ENCODE assay signal across 8 cellular contexts in the genomic region with DNA sequence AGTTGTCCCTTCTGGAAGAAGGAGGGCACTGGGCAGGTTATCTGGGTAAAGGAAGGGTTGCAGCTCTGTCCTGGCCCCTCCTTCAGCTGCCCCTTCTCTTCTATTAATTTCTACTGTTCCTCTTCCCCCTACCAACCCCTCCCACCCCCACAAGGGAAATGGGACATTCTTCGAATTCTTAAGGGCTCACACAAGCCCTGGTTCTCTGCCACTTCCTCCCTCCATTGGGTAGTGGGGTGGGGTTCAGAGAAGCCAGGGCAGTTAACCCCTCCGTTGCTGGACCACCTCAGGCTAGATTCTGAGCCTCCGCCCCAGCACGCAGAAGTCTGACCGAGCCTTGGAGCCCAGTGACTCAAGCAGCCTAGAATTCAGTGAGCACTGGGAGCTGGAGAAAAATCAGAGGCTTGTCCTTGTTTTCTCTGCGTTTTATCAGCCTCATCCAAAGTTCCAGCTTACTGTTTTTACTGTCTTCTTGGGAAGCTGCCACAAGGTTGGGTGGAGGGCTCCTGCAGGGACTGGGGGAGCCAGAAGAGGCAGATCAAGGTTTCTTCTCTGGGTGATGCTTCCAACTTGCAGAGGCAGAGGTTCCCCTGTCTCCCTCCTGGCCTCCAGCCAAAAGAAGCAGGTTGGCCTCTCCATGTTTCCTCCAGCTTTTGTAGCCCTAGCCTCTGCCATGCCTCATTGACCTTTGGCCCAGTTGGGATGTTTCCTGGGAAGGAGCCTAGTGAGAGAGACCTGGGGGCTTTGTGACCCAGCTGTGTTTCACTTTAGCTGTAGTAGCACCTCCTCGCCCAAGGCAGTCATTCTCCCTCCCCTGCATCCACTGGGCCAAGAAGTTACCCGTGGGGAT. TPM values are rescaled to one million over a fixed set of nuclear protein-coding genes. Genes with fewer than 3 reads are reported as not detected.
DNase-seq lines count a peak whose midpoint lies in the region; ATAC-seq and TF ChIP-seq lines count a peak whose summit lies in the region.

No MANE protein-coding gene starts in this region.

- H3K36me3 Mint-ChIP-seq in activated naive CD4-positive, alpha-beta T cell treated with anti-CD3 and anti-CD28 coated beads, Interleukin-2, amount 50 U/mL, for 72 hours: peaks cover 5 to 44% of the 10 kb centered on the region in 2 donors

- H3K27me3 ChIP-seq in right atrium auricular region (no peaks in the 10 kb centered on the region), gastrocnemius medialis (no peaks in the 10 kb centered on the region)

- no peaks in the 10 kb centered on the region for H3K9me3 Mint-ChIP-seq in activated naive CD4-positive, alpha-beta T cell treated with anti-CD3 and anti-CD28 coated beads, Interleukin-2, amount 50 U/mL, for 72 hours

- no peaks in the 10 kb centered on the region for H3K9me3 ChIP-seq in right atrium auricular region
- no peaks in the 10 kb centered on the region for H3K9me3 ChIP-seq in gastrocnemius medialis

- in situ Hi-C loops in gastrocnemius medialis (cut with MboI; ENCODE audit: low sequenced_read_pairs in 4 of 4): loop anchor here in 1 of 4 donors (25.0 kb wide), 1 partner anchor 107 kb away; no protein-coding TSS in a partner anchor

- TF ChIP-seq POLR2A in gastrocnemius medialis (IDR thresholded peaks at IDR 0.05): no peak

- peak overlapping the region; percentile 21 for H3K4me3 ChIP-seq in HFF-Myc (replicated peaks; ENCODE audit: low read depth, low read length)
- H3K4me3 ChIP-seq in right atrium auricular region: no peak overlapping the region
- H3K4me3 ChIP-seq in gastrocnemius medialis: no peak overlapping the region

- H3K27ac ChIP-seq in right atrium auricular region (peak overlapping the region; percentile 43 to 57), gastrocnemius medialis (peak overlapping the region; percentile 35 to 71 (median 44))

- H3K27ac Mint-ChIP-seq in activated naive CD4-positive, alpha-beta T cell treated with anti-CD3 and anti-CD28 coated beads, Interleukin-2, amount 50 U/mL, for 72 hours: peak overlapping the region; percentile 75 to 77

- peaks cover 0 to 97% of the 10 kb centered on the region in 2 donors for H3K4me1 ChIP-seq in right atrium auricular region
- H3K4me1 ChIP-seq in gastrocnemius medialis: peaks cover 34 to 48% of the 10 kb centered on the region in 2 donors

- ATAC-seq in activated naive CD4-positive, alpha-beta T cell treated with anti-CD3 and anti-CD28 coated beads, Interleukin-2, amount 50 U/mL, for 72 hours: no peak
- ATAC-seq in gastrocnemius medialis (peak in 1 of 2 donors; percentile 32), GM19351 (IDR thresholded peaks at IDR 0.05; ENCODE audit: unreplicated experiment) (no peak), HG02973 (IDR thresholded peaks at IDR 0.05; ENCODE audit: unreplicated experiment) (no peak), HG03095 (IDR thresholded peaks at IDR 0.05; ENCODE audit: unreplicated experiment) (no peak)

- intact Hi-C loops in gastrocnemius medialis (cut with DNase I; ENCODE audit: low total_unique reads): no loop called here

- no peak for TF ChIP-seq CTCF in HFF-Myc (IDR thresholded peaks at IDR 0.05; ENCODE audit: low read depth, low read length, missing control alignments)
- TF ChIP-seq CTCF in right atrium auricular region (IDR thresholded peaks at IDR 0.05): no peak
- no peak for TF ChIP-seq CTCF in gastrocnemius medialis (IDR thresholded peaks at IDR 0.05 in 4 of 5, conservative IDR thresholded peaks at IDR 0.05 in 1 of 5)

- DNase-seq in A172 (ENCODE audit: low spot score) (peak; percentile 98), HFF-Myc (ENCODE audit: extremely low read depth, low read depth) (no peak), right atrium auricular region (ENCODE audit: low spot score) (peak; percentile 77), gastrocnemius medialis (no peak)
- no peak for DNase-seq in activated naive CD4-positive, alpha-beta T cell treated with anti-CD3 and anti-CD28 coated beads, Interleukin-2, amount 50 U/mL, for 72 hours (ENCODE audit: low spot score in 2 of 2)

- peaks cover 17% of the 10 kb centered on the region for H3K36me3 ChIP-seq in right atrium auricular region
- H3K36me3 ChIP-seq in gastrocnemius medialis: no peaks in the 10 kb centered on the region

RNA-seq across cellular contexts. Expression of a gene that starts 10.2 kb away (rescaled TPM):
- total RNA-seq in A172 (2014; rRNA removed; shearing (Covaris generic)): 248 and 270 TPM in 2 replicates
- 100 to 1,000 TPM; 141 to 185 TPM for total RNA-seq in activated naive CD4-positive, alpha-beta T cell treated with anti-CD3 and anti-CD28 coated beads, Interleukin-2, amount 50 U/mL, for 72 hours
- total RNA-seq in right atrium auricular region (10 to 100 TPM; 34.2 to 65.4 TPM), gastrocnemius medialis (10 to 100 TPM; 10.7 to 24.1 (median 20.5) TPM)

RNA-seq across cellular contexts. Expression of a gene that starts 26.6 kb away (rescaled TPM):
- 1,400 and 1,966 TPM in 2 replicates for total RNA-seq in A172 (2014; rRNA removed; shearing (Covaris generic))
- 1,000 to 10,000 TPM; 1,602 to 2,658 TPM for total RNA-seq in activated naive CD4-positive, alpha-beta T cell treated with anti-CD3 and anti-CD28 coated beads, Interleukin-2, amount 50 U/mL, for 72 hours
- total RNA-seq in right atrium auricular region (100 to 1,000 TPM; 640 to 985 TPM), gastrocnemius medialis (1,000 to 10,000 TPM in 1 of 4 donors, 100 to 1,000 TPM in 3; 878 to 1,126 (median 955) TPM)

RNA-seq across cellular contexts. Expression of a gene that starts 55.0 kb away (rescaled TPM):
- total RNA-seq in A172 (2014; rRNA removed; shearing (Covaris generic)): 15.8 and 16.1 TPM in 2 replicates
- total RNA-seq in activated naive CD4-positive, alpha-beta T cell treated with anti-CD3 and anti-CD28 coated beads, Interleukin-2, amount 50 U/mL, for 72 hours: 10 to 100 TPM; 19.2 to 41.9 TPM
- total RNA-seq in right atrium auricular region (1 to 10 TPM; 9.0 to 9.5 TPM), gastrocnemius medialis (10 to 100 TPM in 3 of 4 donors, 1 to 10 TPM in 1; 9.1 to 14.4 (median 12.3) TPM)

Comparison
In these comparisons a context has a peak if more than half of its experiments do, and no peak if none do; other contexts are left out.
1. DNase-seq: peak in A172 (single experiment) and right atrium auricular region (single experiment); none in HFF-Myc (single experiment), activated naive CD4-positive, alpha-beta T cell treated with anti-CD3 and anti-CD28 coated beads, Interleukin-2, amount 50 U/mL, for 72 hours (0 of 2) and gastrocnemius medialis (0 of 2).